ENCODE assay signal across 8 cellular contexts in the genomic region with DNA sequence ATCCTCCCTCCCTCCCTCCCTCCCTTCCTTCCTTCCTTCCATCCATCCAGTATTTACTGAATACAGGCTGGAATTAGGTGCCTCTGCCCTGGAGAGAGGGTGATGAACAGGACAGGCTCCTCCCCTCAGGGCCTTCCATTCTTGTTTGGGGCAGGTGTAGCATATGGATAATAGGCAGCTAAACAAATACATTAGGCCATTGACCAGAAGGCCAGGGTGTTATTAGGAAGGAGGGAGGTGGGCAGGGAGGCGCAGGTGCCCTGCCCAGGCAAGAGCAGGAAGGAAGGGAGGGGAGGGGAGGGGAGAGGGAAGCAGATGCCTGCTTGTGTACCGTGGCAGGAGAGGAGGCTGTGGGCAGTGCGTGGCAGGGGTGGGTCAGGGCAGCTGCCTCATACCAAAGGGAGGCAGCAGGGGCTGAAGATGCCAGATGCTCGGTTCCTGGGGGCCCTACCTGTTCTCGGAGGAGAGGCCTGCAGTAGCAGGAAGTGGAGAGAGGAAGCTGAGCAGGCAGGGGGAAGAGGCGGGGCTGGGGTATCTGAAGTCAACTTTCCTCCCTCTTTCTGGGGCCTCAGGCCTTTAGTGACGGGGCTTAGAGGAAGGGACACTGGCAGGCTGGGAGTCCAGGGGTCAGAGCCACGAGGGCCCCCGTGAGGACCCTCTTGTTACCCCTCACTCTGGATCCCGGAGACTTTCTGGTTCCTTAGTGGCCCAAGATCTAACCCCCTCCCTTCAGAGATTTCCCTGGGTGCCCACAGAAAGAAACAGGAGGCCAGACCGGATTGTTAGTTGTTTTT. TPM values are rescaled to one million over a fixed set of nuclear protein-coding genes. Genes with fewer than 3 reads are reported as not detected.
DNase-seq lines count a peak whose midpoint lies in the region; ATAC-seq and TF ChIP-seq lines count a peak whose summit lies in the region.

A gene with protein sequence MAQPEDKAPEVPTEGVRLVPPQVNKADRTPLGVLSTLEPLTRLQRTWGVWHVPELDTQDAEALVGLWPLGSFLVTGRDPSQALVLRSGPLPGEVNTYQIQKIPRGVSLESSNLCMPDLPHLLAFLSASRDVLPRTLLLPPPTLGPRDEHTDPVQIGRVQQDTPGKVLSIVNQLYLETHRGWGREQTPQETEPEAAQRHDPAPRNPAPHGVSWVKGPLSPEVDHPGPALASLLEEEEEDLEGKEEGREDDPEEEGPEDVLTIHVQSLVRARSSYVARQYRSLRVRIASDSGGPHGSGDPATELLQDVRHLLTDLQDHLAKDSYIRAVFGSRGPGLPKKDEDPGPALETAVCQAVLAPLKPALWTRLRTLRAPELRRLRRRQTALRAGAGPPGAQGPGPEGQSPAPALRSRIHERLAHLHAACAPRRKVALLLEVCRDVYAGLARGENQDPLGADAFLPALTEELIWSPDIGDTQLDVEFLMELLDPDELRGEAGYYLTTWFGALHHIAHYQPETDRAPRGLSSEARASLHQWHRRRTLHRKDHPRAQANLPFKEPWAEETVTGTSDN (minus strand): TSS at position 495 of the 794 bp plus-strand sequence. CDS start 1,533 bp downstream, outside the sequence.

- no peaks in the 10 kb centered on the region for H3K9me3 ChIP-seq in prostate gland

- no peaks in the 10 kb centered on the region for H3K27me3 ChIP-seq in prostate gland (replicated peaks; ENCODE audit: insufficient read depth)

- H3K27ac ChIP-seq in 22Rv1 = peak within 1 kb of the TSS; percentile 32
- peak within 1 kb of the TSS; percentile 6 to 48 for H3K27ac ChIP-seq in prostate gland

- DNase-seq in NCI-H345 treated with DMSO at 0.1 percent for 48 hours (lab: John Stamatoyannopoulos, UW; ENCODE audit: unreplicated experiment) (peak; percentile 71), endothelial cell (ENCODE audit: low spot score) (peak; percentile 23), prostate gland (ENCODE audit: low spot score) (no peak), occipital lobe (lab: John Stamatoyannopoulos, UW) (no peak), mesenteric fat pad (ENCODE audit: low spot score) (no peak)
- DNase-seq in activated CD4-positive, alpha-beta T cell treated with anti-CD3 and anti-CD28 coated beads for 48 hours = peak; percentile 78

- no peak for TF ChIP-seq CTCF in 22Rv1 (IDR thresholded peaks at IDR 0.05)
- TF ChIP-seq CTCF in endothelial cell (IDR thresholded peaks at IDR 0.05; ENCODE audit: unreplicated experiment) = no peak
- TF ChIP-seq CTCF in prostate gland (IDR thresholded peaks at IDR 0.05) = no peak

- peaks cover 10% of the 10 kb centered on the region for H3K36me3 Mint-ChIP-seq in endothelial cell (ENCODE audit: low read depth, unreplicated experiment)

- H3K36me3 ChIP-seq in prostate gland = no peaks in the 10 kb centered on the region

- H3K27me3 Mint-ChIP-seq in endothelial cell (ENCODE audit: unreplicated experiment) = peaks cover 2% of the 10 kb centered on the region

- no peaks in the 10 kb centered on the region for H3K9me3 Mint-ChIP-seq in endothelial cell (ENCODE audit: unreplicated experiment)

- no peaks in the 10 kb centered on the region for H3K4me1 ChIP-seq in prostate gland (replicated peaks)

- 48% methylated on average over 11 of the region's 11 CpGs for WGBS in prostate gland

- intact Hi-C loops in prostate gland (cut with DNase I) = no loop called here

- no peak within 1 kb of the TSS for H3K4me3 Mint-ChIP-seq in endothelial cell (ENCODE audit: unreplicated experiment)

- H3K4me3 ChIP-seq in prostate gland = no peak within 1 kb of the TSS

- no peak for TF ChIP-seq POLR2A in prostate gland (IDR thresholded peaks at IDR 0.05)

- H3K4me1 Mint-ChIP-seq in endothelial cell (ENCODE audit: unreplicated experiment) = peaks cover 16% of the 10 kb centered on the region

- H3K27ac Mint-ChIP-seq in endothelial cell (ENCODE audit: unreplicated experiment) = peak within 1 kb of the TSS; percentile 83

- peak; percentile 66 for ATAC-seq in GM21529 (IDR thresholded peaks at IDR 0.05; ENCODE audit: unreplicated experiment)

RNA-seq across cellular contexts. Expression of the gene that starts here (rescaled TPM):
- total RNA-seq in endothelial cell (ENCODE audit: unreplicated experiment) (5.6 TPM), prostate gland (10 to 100 TPM in 1 of 2 donors, 1 to 10 TPM in 1; 3.1 to 10.2 TPM), occipital lobe (2.5 TPM), mesenteric fat pad (8.9 TPM)

Comparison
In these comparisons a context has a peak if more than half of its experiments do, and no peak if none do; other contexts are left out.
1. DNase-seq: peak in NCI-H345 treated with DMSO at 0.1 percent for 48 hours (single experiment), activated CD4-positive, alpha-beta T cell treated with anti-CD3 and anti-CD28 coated beads for 48 hours (single experiment) and endothelial cell (single experiment); none in prostate gland (single experiment), occipital lobe (single experiment) and mesenteric fat pad (single experiment).